1 cellular context compared by ENCODE assay signal in the genomic region with DNA sequence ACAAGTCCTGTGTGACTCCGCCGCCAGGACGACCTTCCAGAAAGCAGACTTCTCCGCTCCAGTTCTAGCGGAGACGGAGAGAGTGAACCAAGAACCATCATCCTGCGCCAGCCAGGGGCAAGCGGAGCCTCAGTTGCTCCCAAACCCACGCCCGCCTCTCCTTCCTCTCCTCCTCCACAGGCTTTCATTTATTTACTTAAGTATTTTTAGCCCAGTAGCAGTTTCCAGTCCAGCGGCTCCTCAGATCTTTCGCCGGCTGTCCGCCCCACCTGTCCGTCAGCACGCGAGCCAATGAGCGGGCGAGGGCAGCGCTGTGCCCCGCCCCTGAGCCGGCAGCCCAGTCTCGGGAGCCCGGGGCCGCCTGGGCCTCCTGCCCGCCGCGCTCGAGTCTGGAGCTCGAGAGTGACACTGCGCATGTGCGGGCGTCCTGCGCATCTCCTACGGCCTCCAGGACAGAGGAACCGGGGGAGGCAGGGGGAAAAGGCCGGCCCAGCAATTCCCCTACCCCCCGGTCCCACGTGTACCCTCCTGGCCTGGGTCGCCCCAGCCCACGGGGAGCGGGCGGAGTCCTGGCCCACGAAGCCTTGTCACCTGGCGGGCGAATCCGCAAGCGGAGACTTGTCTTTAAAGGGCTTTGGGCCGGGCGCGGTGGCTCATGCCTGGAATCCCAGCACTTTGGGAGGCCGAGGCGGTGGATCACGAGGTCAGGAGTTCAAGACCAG.
TF ChIP-seq lines count a peak whose summit lies in the region.

A gene (plus strand): TSS at position 425 of the 722 bp plus-strand sequence.

TF ChIP-seq in HepG2, 621 proteins besides CTCF, POLR2A, EP300 and RAD21 (continued from another document and continues in another):
- TF ChIP-seq, protein P1, sequence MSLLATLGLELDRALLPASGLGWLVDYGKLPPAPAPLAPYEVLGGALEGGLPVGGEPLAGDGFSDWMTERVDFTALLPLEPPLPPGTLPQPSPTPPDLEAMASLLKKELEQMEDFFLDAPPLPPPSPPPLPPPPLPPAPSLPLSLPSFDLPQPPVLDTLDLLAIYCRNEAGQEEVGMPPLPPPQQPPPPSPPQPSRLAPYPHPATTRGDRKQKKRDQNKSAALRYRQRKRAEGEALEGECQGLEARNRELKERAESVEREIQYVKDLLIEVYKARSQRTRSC (CRISPR knock-in tag; IDR thresholded peaks at IDR 0.05; ENCODE audit: low read depth), result peak; percentile 59; the same call in 1 of the 2 replicates
- TF ChIP-seq ZNF709 (CRISPR knock-in tag; IDR thresholded peaks at IDR 0.05) (no peak), FOXK2 (IDR thresholded peaks at IDR 0.05) (no peak), SIX1 (CRISPR knock-in tag; IDR thresholded peaks at IDR 0.05; ENCODE audit: borderline replicate concordance) (no peak), ZSCAN25 (CRISPR knock-in tag; IDR thresholded peaks at IDR 0.05) (0 out of 2 replicates have a peak, but pooled peaks have one; percentile 26), ZNF546 (CRISPR knock-in tag; conservative IDR thresholded peaks at IDR 0.05) (no peak), ZNF136 (CRISPR knock-in tag; IDR thresholded peaks at IDR 0.05; ENCODE audit: low read depth) (no peak), AHR (CRISPR knock-in tag; IDR thresholded peaks at IDR 0.05) (peak; percentile 87; the same call in 1 of the 2 replicates), NCOR1 (IDR thresholded peaks at IDR 0.05; ENCODE audit: borderline replicate concordance, low read length) (peak; percentile 49; the same call in 1 of the 2 replicates), KLF9 (CRISPR knock-in tag; IDR thresholded peaks at IDR 0.05; ENCODE audit: low read depth) (0 out of 2 replicates have a peak, but pooled peaks have one; percentile 19), ZNF274 (CRISPR knock-in tag; IDR thresholded peaks at IDR 0.05) (peak; percentile 71; the same call in 1 of the 2 replicates), PTBP1 (IDR thresholded peaks at IDR 0.05; ENCODE audit: low read depth, low read length, poor library complexity, severe bottlenecking) (no peak), ZNF773 (CRISPR knock-in tag; IDR thresholded peaks at IDR 0.05; ENCODE audit: borderline replicate concordance) (no peak), MZF1 (CRISPR knock-in tag; IDR thresholded peaks at IDR 0.05; ENCODE audit: borderline replicate concordance) (no peak), ZNF484 (CRISPR knock-in tag; IDR thresholded peaks at IDR 0.05; ENCODE audit: borderline replicate concordance, low read depth) (no peak), TEAD3 (CRISPR knock-in tag; optimal IDR thresholded peaks at IDR 0.05; ENCODE audit: borderline replicate concordance) (peak; percentile 44), ZNF703 (CRISPR knock-in tag; IDR thresholded peaks at IDR 0.05; ENCODE audit: borderline replicate concordance) (no peak), SRF (IDR thresholded peaks at IDR 0.05; ENCODE audit: low read depth, low read length) (no peak)
- TF ChIP-seq, protein P2, sequence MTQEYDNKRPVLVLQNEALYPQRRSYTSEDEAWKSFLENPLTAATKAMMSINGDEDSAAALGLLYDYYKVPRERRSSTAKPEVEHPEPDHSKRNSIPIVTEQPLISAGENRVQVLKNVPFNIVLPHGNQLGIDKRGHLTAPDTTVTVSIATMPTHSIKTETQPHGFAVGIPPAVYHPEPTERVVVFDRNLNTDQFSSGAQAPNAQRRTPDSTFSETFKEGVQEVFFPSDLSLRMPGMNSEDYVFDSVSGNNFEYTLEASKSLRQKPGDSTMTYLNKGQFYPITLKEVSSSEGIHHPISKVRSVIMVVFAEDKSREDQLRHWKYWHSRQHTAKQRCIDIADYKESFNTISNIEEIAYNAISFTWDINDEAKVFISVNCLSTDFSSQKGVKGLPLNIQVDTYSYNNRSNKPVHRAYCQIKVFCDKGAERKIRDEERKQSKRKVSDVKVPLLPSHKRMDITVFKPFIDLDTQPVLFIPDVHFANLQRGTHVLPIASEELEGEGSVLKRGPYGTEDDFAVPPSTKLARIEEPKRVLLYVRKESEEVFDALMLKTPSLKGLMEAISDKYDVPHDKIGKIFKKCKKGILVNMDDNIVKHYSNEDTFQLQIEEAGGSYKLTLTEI (CRISPR knock-in tag; conservative IDR thresholded peaks at IDR 0.05), result no peak
- TF ChIP-seq, protein P3, sequence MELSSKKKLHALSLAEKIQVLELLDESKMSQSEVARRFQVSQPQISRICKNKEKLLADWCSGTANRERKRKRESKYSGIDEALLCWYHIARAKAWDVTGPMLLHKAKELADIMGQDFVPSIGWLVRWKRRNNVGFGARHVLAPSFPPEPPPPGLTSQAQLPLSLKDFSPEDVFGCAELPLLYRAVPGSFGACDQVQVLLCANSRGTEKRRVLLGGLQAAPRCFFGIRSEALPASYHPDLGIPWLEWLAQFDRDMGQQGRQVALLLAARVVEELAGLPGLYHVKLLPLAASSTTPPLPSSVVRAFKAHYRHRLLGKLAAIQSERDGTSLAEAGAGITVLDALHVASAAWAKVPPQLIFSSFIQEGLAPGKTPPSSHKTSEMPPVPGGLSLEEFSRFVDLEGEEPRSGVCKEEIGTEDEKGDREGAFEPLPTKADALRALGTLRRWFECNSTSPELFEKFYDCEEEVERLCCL (CRISPR knock-in tag; IDR thresholded peaks at IDR 0.05; ENCODE audit: borderline replicate concordance), result no peak
- TF ChIP-seq, protein P4, sequence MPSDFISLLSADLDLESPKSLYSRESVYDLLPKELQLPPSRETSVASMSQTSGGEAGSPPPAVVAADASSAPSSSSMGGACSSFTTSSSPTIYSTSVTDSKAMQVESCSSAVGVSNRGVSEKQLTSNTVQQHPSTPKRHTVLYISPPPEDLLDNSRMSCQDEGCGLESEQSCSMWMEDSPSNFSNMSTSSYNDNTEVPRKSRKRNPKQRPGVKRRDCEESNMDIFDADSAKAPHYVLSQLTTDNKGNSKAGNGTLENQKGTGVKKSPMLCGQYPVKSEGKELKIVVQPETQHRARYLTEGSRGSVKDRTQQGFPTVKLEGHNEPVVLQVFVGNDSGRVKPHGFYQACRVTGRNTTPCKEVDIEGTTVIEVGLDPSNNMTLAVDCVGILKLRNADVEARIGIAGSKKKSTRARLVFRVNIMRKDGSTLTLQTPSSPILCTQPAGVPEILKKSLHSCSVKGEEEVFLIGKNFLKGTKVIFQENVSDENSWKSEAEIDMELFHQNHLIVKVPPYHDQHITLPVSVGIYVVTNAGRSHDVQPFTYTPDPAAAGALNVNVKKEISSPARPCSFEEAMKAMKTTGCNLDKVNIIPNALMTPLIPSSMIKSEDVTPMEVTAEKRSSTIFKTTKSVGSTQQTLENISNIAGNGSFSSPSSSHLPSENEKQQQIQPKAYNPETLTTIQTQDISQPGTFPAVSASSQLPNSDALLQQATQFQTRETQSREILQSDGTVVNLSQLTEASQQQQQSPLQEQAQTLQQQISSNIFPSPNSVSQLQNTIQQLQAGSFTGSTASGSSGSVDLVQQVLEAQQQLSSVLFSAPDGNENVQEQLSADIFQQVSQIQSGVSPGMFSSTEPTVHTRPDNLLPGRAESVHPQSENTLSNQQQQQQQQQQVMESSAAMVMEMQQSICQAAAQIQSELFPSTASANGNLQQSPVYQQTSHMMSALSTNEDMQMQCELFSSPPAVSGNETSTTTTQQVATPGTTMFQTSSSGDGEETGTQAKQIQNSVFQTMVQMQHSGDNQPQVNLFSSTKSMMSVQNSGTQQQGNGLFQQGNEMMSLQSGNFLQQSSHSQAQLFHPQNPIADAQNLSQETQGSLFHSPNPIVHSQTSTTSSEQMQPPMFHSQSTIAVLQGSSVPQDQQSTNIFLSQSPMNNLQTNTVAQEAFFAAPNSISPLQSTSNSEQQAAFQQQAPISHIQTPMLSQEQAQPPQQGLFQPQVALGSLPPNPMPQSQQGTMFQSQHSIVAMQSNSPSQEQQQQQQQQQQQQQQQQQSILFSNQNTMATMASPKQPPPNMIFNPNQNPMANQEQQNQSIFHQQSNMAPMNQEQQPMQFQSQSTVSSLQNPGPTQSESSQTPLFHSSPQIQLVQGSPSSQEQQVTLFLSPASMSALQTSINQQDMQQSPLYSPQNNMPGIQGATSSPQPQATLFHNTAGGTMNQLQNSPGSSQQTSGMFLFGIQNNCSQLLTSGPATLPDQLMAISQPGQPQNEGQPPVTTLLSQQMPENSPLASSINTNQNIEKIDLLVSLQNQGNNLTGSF (CRISPR knock-in tag; IDR thresholded peaks at IDR 0.05), result no peak
- TF ChIP-seq, protein P5, sequence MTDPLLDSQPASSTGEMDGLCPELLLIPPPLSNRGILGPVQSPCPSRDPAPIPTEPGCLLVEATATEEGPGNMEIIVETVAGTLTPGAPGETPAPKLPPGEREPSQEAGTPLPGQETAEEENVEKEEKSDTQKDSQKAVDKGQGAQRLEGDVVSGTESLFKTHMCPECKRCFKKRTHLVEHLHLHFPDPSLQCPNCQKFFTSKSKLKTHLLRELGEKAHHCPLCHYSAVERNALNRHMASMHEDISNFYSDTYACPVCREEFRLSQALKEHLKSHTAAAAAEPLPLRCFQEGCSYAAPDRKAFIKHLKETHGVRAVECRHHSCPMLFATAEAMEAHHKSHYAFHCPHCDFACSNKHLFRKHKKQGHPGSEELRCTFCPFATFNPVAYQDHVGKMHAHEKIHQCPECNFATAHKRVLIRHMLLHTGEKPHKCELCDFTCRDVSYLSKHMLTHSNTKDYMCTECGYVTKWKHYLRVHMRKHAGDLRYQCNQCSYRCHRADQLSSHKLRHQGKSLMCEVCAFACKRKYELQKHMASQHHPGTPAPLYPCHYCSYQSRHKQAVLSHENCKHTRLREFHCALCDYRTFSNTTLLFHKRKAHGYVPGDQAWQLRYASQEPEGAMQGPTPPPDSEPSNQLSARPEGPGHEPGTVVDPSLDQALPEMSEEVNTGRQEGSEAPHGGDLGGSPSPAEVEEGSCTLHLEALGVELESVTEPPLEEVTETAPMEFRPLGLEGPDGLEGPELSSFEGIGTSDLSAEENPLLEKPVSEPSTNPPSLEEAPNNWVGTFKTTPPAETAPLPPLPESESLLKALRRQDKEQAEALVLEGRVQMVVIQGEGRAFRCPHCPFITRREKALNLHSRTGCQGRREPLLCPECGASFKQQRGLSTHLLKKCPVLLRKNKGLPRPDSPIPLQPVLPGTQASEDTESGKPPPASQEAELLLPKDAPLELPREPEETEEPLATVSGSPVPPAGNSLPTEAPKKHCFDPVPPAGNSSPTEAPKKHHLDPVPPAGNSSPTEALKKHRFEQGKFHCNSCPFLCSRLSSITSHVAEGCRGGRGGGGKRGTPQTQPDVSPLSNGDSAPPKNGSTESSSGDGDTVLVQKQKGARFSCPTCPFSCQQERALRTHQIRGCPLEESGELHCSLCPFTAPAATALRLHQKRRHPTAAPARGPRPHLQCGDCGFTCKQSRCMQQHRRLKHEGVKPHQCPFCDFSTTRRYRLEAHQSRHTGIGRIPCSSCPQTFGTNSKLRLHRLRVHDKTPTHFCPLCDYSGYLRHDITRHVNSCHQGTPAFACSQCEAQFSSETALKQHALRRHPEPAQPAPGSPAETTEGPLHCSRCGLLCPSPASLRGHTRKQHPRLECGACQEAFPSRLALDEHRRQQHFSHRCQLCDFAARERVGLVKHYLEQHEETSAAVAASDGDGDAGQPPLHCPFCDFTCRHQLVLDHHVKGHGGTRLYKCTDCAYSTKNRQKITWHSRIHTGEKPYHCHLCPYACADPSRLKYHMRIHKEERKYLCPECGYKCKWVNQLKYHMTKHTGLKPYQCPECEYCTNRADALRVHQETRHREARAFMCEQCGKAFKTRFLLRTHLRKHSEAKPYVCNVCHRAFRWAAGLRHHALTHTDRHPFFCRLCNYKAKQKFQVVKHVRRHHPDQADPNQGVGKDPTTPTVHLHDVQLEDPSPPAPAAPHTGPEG (CRISPR knock-in tag; IDR thresholded peaks at IDR 0.05), result no peak
- TF ChIP-seq, protein P6, sequence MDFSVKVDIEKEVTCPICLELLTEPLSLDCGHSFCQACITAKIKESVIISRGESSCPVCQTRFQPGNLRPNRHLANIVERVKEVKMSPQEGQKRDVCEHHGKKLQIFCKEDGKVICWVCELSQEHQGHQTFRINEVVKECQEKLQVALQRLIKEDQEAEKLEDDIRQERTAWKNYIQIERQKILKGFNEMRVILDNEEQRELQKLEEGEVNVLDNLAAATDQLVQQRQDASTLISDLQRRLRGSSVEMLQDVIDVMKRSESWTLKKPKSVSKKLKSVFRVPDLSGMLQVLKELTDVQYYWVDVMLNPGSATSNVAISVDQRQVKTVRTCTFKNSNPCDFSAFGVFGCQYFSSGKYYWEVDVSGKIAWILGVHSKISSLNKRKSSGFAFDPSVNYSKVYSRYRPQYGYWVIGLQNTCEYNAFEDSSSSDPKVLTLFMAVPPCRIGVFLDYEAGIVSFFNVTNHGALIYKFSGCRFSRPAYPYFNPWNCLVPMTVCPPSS (IDR thresholded peaks at IDR 0.05), result no peak
- TF ChIP-seq, protein P7, sequence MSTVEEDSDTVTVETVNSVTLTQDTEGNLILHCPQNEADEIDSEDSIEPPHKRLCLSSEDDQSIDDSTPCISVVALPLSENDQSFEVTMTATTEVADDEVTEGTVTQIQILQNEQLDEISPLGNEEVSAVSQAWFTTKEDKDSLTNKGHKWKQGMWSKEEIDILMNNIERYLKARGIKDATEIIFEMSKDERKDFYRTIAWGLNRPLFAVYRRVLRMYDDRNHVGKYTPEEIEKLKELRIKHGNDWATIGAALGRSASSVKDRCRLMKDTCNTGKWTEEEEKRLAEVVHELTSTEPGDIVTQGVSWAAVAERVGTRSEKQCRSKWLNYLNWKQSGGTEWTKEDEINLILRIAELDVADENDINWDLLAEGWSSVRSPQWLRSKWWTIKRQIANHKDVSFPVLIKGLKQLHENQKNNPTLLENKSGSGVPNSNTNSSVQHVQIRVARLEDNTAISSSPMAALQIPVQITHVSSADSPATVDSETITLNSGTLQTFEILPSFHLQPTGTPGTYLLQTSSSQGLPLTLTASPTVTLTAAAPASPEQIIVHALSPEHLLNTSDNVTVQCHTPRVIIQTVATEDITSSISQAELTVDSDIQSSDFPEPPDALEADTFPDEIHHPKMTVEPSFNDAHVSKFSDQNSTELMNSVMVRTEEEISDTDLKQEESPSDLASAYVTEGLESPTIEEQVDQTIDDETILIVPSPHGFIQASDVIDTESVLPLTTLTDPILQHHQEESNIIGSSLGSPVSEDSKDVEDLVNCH (CRISPR knock-in tag; IDR thresholded peaks at IDR 0.05), result no peak
- TF ChIP-seq, protein P8, sequence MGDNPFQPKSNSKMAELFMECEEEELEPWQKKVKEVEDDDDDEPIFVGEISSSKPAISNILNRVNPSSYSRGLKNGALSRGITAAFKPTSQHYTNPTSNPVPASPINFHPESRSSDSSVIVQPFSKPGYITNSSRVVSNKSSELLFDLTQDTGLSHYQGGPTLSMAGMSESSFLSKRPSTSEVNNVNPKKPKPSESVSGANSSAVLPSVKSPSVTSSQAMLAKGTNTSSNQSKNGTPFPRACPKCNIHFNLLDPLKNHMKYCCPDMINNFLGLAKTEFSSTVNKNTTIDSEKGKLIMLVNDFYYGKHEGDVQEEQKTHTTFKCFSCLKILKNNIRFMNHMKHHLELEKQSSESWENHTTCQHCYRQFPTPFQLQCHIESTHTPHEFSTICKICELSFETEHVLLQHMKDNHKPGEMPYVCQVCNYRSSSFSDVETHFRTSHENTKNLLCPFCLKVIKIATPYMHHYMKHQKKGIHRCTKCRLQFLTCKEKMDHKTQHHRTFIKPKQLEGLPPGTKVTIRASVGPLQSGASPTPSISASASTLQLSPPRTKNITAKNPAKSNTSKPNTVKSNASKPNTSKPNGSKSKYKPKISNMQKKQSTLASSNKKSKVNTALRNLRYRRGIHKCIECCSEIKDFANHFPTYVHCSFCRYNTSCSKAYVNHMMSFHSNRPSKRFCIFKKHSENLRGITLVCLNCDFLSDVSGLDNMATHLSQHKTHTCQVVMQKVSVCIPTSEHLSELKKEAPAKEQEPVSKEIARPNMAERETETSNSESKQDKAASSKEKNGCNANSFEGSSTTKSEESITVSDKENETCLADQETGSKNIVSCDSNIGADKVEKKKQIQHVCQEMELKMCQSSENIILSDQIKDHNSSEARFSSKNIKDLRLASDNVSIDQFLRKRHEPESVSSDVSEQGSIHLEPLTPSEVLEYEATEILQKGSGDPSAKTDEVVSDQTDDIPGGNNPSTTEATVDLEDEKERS (CRISPR knock-in tag; IDR thresholded peaks at IDR 0.05), result no peak
